Comparison of ENCODE assay signal across 28 cellular contexts in the genomic region with DNA sequence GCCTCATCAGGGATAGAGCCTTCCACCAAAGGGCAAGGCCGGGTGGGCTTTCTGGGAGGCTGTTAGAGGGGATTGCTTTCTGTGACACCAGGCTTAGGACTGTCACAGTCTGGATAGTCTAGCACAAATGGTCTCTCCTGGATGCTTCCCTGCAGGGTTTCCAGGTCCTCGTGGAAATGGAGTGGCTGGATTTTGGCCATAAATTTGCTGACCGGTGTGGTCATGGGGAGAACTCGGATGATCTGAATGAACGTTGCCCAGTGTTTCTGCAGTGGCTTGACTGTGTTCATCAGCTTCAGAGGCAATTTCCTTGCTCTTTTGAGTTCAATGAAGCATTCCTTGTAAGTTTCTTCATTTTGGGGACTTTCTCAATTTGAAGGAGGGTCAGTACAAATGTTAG.
"Had no signal": no experiment of that assay in that cellular context is flagged by ENCODE, and none has a peak within 500 bp of the region (broad histone marks: within the 10 kb centered on the region; RNA-seq: fewer than 3 reads in every experiment).

No MANE protein-coding gene starts in this region.

- H3K36me3 ChIP-seq: ovary had no signal

- H3K4me3 ChIP-seq: neural progenitor cell, ovary, psoas muscle, right lobe of liver, sigmoid colon, suprapubic skin, testis, tibial nerve, upper lobe of left lung, vagina had no signal

- H3K4me3 Mint-ChIP-seq: natural killer cell; nephron; neural progenitor cell; stimulated activated memory B cell treated with anti-CD40 and anti-IgM and Interleukin-4, amounts not matched to agents 10 μg/mL and 1 μg/mL and 100 μg/mL, for 72 hours; stimulated activated naive CD8-positive, alpha-beta T cell treated with anti-CD3 and anti-CD28 coated beads, Interleukin-15, amount 100 ng/mL, for 72 hours had no signal

- DNase-seq: natural killer cell; occipital lobe; ovary; posterior cingulate gyrus; psoas muscle; right cardiac atrium; right lobe of liver; sigmoid colon; small intestine; stimulated activated CD4-positive, alpha-beta T cell treated with anti-CD3 and anti-CD28 coated beads, Interleukin-15, amount 100 ng/mL, for 24 hours; stimulated activated CD4-positive, alpha-beta T cell treated with anti-CD3 and anti-CD28 coated beads, Interleukin-2, amount 100 ng/mL, for 24 hours; stimulated activated CD4-positive, alpha-beta T cell treated with anti-CD3 and anti-CD28 coated beads, Interleukin-2, amount 100 ng/mL, for 48 hours; stimulated activated CD4-positive, alpha-beta T cell treated with anti-CD3 and anti-CD28 coated beads, Interleukin-4, amount 100 ng/mL, for 24 hours; stimulated activated naive CD4-positive, alpha-beta T cell; stimulated activated naive CD8-positive, alpha-beta T cell treated with anti-CD3 and anti-CD28 coated beads, Interleukin-15, amount 100 ng/mL, for 72 hours; stimulated activated naive CD8-positive, alpha-beta T cell treated with anti-CD3 and anti-CD28 coated beads, Interleukin-15, Interleukin-2, amounts not matched to agents 100 U/mL and 50 U/mL, for 24 hours; substantia nigra; testis; trophoblast cell; upper lobe of left lung had no signal

- ATAC-seq: natural killer cell; psoas muscle; right cardiac atrium; right lobe of liver; stimulated activated memory B cell treated with anti-CD40 and anti-IgM and Interleukin-4, amounts not matched to agents 10 μg/mL and 1 μg/mL and 100 μg/mL, for 72 hours; stimulated activated naive CD8-positive, alpha-beta T cell treated with anti-CD3 and anti-CD28 coated beads, Interleukin-15, amount 100 ng/mL, for 72 hours; stimulated activated naive CD8-positive, alpha-beta T cell treated with anti-CD3 and anti-CD28 coated beads, Interleukin-15, Interleukin-2, amounts not matched to agents 100 U/mL and 50 U/mL, for 24 hours had no signal

- H3K27ac Mint-ChIP-seq: natural killer cell; nephron; neural progenitor cell; progenitor cell of endocrine pancreas; stimulated activated memory B cell treated with anti-CD40 and anti-IgM and Interleukin-4, amounts not matched to agents 10 μg/mL and 1 μg/mL and 100 μg/mL, for 72 hours had no signal

- H3K27me3 ChIP-seq: neural progenitor cell, ovary, right lobe of liver, sigmoid colon, suprapubic skin, testis, tibial nerve, upper lobe of left lung, vagina had no signal

- H3K4me1 Mint-ChIP-seq: nephron; stimulated activated memory B cell treated with anti-CD40 and anti-IgM and Interleukin-4, amounts not matched to agents 10 μg/mL and 1 μg/mL and 100 μg/mL, for 72 hours; stimulated activated naive CD8-positive, alpha-beta T cell treated with anti-CD3 and anti-CD28 coated beads, Interleukin-15, amount 100 ng/mL, for 72 hours had no signal

- H3K27ac ChIP-seq: neural progenitor cell, ovary, parathyroid adenoma, psoas muscle, right lobe of liver, sigmoid colon, suprapubic skin, testis, tibial nerve, upper lobe of left lung, vagina had no signal

- H3K9me3 ChIP-seq: ovary, psoas muscle, right lobe of liver, sigmoid colon, suprapubic skin, testis, tibial nerve, upper lobe of left lung, vagina had no signal

- H3K4me1 ChIP-seq: parathyroid adenoma, psoas muscle, right lobe of liver, suprapubic skin, upper lobe of left lung had no signal

- H3K27me3 Mint-ChIP-seq: progenitor cell of endocrine pancreas; stimulated activated memory B cell treated with anti-CD40 and anti-IgM and Interleukin-4, amounts not matched to agents 10 μg/mL and 1 μg/mL and 100 μg/mL, for 72 hours; stimulated activated naive CD8-positive, alpha-beta T cell treated with anti-CD3 and anti-CD28 coated beads, Interleukin-15, amount 100 ng/mL, for 72 hours had no signal
